ENCODE assay signal across 1 cellular context in the genomic region with DNA sequence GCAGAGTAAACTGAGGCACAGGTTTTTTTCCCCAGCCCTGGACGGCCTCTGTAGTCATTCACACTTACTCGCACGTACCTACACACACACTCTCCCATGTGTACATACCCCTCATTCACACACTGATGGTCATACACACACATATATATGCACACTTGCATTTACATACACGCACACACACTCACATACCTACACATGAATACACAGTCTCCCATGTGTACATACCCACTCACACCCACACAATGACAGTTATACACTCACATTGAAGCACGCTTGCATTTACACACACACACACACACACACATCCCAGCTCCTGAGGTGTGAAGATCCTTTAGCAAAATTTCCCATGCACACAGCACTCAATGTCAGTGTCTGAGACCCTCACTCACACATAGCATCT.
TF ChIP-seq lines count a peak whose summit lies in the region.

No MANE protein-coding gene starts in this region.

TF ChIP-seq in WTC11, 78 proteins besides CTCF, POLR2A, EP300 and RAD21 (continued from another document):
- TF ChIP-seq, protein P1, sequence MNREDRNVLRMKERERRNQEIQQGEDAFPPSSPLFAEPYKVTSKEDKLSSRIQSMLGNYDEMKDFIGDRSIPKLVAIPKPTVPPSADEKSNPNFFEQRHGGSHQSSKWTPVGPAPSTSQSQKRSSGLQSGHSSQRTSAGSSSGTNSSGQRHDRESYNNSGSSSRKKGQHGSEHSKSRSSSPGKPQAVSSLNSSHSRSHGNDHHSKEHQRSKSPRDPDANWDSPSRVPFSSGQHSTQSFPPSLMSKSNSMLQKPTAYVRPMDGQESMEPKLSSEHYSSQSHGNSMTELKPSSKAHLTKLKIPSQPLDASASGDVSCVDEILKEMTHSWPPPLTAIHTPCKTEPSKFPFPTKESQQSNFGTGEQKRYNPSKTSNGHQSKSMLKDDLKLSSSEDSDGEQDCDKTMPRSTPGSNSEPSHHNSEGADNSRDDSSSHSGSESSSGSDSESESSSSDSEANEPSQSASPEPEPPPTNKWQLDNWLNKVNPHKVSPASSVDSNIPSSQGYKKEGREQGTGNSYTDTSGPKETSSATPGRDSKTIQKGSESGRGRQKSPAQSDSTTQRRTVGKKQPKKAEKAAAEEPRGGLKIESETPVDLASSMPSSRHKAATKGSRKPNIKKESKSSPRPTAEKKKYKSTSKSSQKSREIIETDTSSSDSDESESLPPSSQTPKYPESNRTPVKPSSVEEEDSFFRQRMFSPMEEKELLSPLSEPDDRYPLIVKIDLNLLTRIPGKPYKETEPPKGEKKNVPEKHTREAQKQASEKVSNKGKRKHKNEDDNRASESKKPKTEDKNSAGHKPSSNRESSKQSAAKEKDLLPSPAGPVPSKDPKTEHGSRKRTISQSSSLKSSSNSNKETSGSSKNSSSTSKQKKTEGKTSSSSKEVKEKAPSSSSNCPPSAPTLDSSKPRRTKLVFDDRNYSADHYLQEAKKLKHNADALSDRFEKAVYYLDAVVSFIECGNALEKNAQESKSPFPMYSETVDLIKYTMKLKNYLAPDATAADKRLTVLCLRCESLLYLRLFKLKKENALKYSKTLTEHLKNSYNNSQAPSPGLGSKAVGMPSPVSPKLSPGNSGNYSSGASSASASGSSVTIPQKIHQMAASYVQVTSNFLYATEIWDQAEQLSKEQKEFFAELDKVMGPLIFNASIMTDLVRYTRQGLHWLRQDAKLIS (CRISPR knock-in tag; IDR thresholded peaks at IDR 0.05; ENCODE audit: borderline replicate concordance), result no peak
- TF ChIP-seq, protein P2, sequence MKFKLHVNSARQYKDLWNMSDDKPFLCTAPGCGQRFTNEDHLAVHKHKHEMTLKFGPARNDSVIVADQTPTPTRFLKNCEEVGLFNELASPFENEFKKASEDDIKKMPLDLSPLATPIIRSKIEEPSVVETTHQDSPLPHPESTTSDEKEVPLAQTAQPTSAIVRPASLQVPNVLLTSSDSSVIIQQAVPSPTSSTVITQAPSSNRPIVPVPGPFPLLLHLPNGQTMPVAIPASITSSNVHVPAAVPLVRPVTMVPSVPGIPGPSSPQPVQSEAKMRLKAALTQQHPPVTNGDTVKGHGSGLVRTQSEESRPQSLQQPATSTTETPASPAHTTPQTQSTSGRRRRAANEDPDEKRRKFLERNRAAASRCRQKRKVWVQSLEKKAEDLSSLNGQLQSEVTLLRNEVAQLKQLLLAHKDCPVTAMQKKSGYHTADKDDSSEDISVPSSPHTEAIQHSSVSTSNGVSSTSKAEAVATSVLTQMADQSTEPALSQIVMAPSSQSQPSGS (CRISPR knock-in tag; IDR thresholded peaks at IDR 0.05; ENCODE audit: borderline replicate concordance, low read depth), result no peak
- TF ChIP-seq, protein P3, sequence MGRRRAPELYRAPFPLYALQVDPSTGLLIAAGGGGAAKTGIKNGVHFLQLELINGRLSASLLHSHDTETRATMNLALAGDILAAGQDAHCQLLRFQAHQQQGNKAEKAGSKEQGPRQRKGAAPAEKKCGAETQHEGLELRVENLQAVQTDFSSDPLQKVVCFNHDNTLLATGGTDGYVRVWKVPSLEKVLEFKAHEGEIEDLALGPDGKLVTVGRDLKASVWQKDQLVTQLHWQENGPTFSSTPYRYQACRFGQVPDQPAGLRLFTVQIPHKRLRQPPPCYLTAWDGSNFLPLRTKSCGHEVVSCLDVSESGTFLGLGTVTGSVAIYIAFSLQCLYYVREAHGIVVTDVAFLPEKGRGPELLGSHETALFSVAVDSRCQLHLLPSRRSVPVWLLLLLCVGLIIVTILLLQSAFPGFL (CRISPR knock-in tag; IDR thresholded peaks at IDR 0.05; ENCODE audit: borderline replicate concordance), result no peak
- no peak for TF ChIP-seq OVOL2 (CRISPR knock-in tag; IDR thresholded peaks at IDR 0.05; ENCODE audit: borderline replicate concordance)
- TF ChIP-seq, protein P4, sequence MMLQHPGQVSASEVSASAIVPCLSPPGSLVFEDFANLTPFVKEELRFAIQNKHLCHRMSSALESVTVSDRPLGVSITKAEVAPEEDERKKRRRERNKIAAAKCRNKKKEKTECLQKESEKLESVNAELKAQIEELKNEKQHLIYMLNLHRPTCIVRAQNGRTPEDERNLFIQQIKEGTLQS (CRISPR knock-in tag; conservative IDR thresholded peaks at IDR 0.05), result no peak
- TF ChIP-seq, protein P5, sequence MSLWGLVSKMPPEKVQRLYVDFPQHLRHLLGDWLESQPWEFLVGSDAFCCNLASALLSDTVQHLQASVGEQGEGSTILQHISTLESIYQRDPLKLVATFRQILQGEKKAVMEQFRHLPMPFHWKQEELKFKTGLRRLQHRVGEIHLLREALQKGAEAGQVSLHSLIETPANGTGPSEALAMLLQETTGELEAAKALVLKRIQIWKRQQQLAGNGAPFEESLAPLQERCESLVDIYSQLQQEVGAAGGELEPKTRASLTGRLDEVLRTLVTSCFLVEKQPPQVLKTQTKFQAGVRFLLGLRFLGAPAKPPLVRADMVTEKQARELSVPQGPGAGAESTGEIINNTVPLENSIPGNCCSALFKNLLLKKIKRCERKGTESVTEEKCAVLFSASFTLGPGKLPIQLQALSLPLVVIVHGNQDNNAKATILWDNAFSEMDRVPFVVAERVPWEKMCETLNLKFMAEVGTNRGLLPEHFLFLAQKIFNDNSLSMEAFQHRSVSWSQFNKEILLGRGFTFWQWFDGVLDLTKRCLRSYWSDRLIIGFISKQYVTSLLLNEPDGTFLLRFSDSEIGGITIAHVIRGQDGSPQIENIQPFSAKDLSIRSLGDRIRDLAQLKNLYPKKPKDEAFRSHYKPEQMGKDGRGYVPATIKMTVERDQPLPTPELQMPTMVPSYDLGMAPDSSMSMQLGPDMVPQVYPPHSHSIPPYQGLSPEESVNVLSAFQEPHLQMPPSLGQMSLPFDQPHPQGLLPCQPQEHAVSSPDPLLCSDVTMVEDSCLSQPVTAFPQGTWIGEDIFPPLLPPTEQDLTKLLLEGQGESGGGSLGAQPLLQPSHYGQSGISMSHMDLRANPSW (CRISPR knock-in tag; conservative IDR thresholded peaks at IDR 0.05; ENCODE audit: low read depth), result no peak
- no peak for TF ChIP-seq ZNF423 (CRISPR knock-in tag; IDR thresholded peaks at IDR 0.05)
- no peak for TF ChIP-seq FOXP1 (CRISPR knock-in tag; IDR thresholded peaks at IDR 0.05; ENCODE audit: borderline replicate concordance)
- no peak for TF ChIP-seq PRRX2 (CRISPR knock-in tag; IDR thresholded peaks at IDR 0.05)
